ENCODE assay signal across 19 cellular contexts in the genomic region with DNA sequence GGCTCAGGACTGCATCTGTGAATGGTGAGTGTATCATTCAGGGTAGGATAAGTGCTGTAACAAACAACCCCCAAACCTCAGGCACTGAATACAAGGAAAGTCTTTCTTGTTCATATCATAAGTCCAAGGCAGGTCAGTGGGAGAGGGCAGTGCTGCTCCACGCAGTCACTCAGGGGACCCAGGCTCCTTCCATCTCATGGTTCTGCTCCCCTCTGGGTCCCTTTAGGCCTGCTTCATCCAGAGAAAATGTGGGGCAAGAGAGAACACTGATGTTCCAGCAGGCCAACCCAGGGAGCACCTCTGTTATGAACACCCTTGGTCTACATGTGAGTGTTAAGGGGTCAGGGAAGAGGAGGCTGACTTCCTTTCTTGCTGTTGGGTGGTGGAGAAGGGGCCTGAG.
"Had no signal": no experiment of that assay in that cellular context is flagged by ENCODE, and none has a peak within 500 bp of the region (broad histone marks: within the 10 kb centered on the region; RNA-seq: fewer than 3 reads in every experiment).

No MANE protein-coding gene starts in this region.

- H3K9ac ChIP-seq: SK-N-SH had no signal

- DNase-seq: KBM-7, MV-4-11, NCI-H1092, NCI-H1105 treated with DMSO at 0.1 percent for 48 hours, NCI-H1417 treated with DMSO at 0.1 percent for 48 hours, NCI-H146, NCI-H1694 treated with DMSO at 0.1 percent for 48 hours, NCI-H1930, NCI-H2081, NCI-H2107, NCI-H2171, NCI-H226, NCI-H446, NCI-H510A, NCI-H524 treated with DMSO at 0.1 percent for 48 hours, NCI-H774, SHP77, SK-N-SH had no signal

- H3K9me3 ChIP-seq: SK-N-SH had no signal

- H3K27ac ChIP-seq: RWPE1 had no signal
